In genomic region chr9:121901616-121902015, GRCh38 we compare ENCODE assay signal across 19 cellular contexts.
DNase-seq lines count a peak whose midpoint lies in the region; ATAC-seq and TF ChIP-seq lines count a peak whose summit lies in the region.
"Had no signal": no experiment of that assay in that cellular context is flagged by ENCODE, and none has a peak within 500 bp of the region (broad histone marks: within the 10 kb centered on the region; RNA-seq: fewer than 3 reads in every experiment).

No MANE protein-coding gene starts in this region.

- WGBS in IMR-90 (ENCODE audit: extremely low coverage in 2 of 2, insufficient read length in 1 of 2), 2 experiments = no CpG with 5 or more reads among the region's 3 CpGs
- WGBS in aorta, 2 donors = 98 to 99% methylated on average over 3 of the region's 3 CpGs

- no peak overlapping the region for H3K56ac ChIP-seq in IMR-90 (ENCODE audit: extremely low read depth, insufficient read depth, low read length)

- DNase-seq in AG10803 (ENCODE audit: low read depth) = peak; percentile 55
- peak; percentile 49 for DNase-seq in IMR-90
- no peak for DNase-seq in brain microvascular endothelial cell
- peak; percentile 26 for DNase-seq in iris pigment epithelial cell (ENCODE audit: low read depth)
- DNase-seq in NCI-H2171 treated with DMSO at 0.1 percent for 48 hours (lab: John Stamatoyannopoulos, UW) = no peak
- no peak for DNase-seq in aorta
- DNase-seq in H7 = no peak
- DNase-seq in NCI-H524 (lab: John Stamatoyannopoulos, UW) = no peak
- DNase-seq: 8988T; CD4-positive, alpha-beta memory T cell; H9; MG63; NCI-H1105; NCI-H1694; NCI-H226; NCI-H526 treated with DMSO at 0.1 percent for 48 hours; RPMI8226; SIG-M5 had no signal

- H4K8ac ChIP-seq in IMR-90 (ENCODE audit: low read depth in 2 of 2, low read length in 2 of 2) = peak overlapping the region; percentile 12 to 69; a peak in 3 of 4 replicates

- H3K18ac ChIP-seq in IMR-90 (ENCODE audit: low read depth, low read length) = peak overlapping the region; percentile 99

- H3K9me1 ChIP-seq in IMR-90 (ENCODE audit: insufficient read depth, low read length) = peaks cover 9% of the 10 kb centered on the region

- peak overlapping the region; percentile 71; the same call in 1 of the 2 replicates for H3K23ac ChIP-seq in IMR-90 (ENCODE audit: low read depth, low read length)

- CTCF ChIA-PET in IMR-90 (lab: Yijun Ruan, JAX) = no interaction called here

- no peaks in the 10 kb centered on the region for H3K9me3 ChIP-seq in IMR-90 (ENCODE audit: control insufficient read depth, insufficient read depth, low read length)
- no peaks in the 10 kb centered on the region for H3K9me3 ChIP-seq in aorta (ENCODE audit: control insufficient read depth, low read length)

- H2BK5ac ChIP-seq in IMR-90 (ENCODE audit: low read depth, low read length, poor library complexity, severe bottlenecking) = peak overlapping the region; percentile 28

- H3K14ac ChIP-seq in IMR-90 (replicated peaks; ENCODE audit: low read depth, low read length) = peak overlapping the region; percentile 95

- in situ Hi-C loops in IMR-90 (cut with MboI; ENCODE audit: low sequenced_read_pairs) = no loop called here
- in situ Hi-C loops in brain microvascular endothelial cell (cut with HindIII; ENCODE audit: low pct_ligation_motif_present, low sequenced_read_pairs) = no loop called here

- TF ChIP-seq CTCF in AG10803 (conservative IDR thresholded peaks at IDR 0.05; ENCODE audit: low read length) = no peak
- no peak for TF ChIP-seq CTCF in IMR-90 (conservative IDR thresholded peaks at IDR 0.05; ENCODE audit: low read depth, low read length)
- TF ChIP-seq CTCF in brain microvascular endothelial cell (IDR thresholded peaks at IDR 0.05; ENCODE audit: low read depth, low read length, missing control alignments) = no peak

- BruUV-seq in IMR-90 (replicated peaks; lab: Mats Ljungman, UMichigan) = no TSS peak

- peak overlapping the region; percentile 13; the same call in 1 of the 2 replicates for H3K9ac ChIP-seq in IMR-90 (ENCODE audit: low read depth, low read length)

- peak overlapping the region; percentile 90 for H2BK120ac ChIP-seq in IMR-90 (ENCODE audit: low read depth, low read length)

- intact Hi-C loops in IMR-90 (cut with micrococcal nuclease) (loop anchor here (5.0 kb wide), 1 partner anchor 91 kb away; no protein-coding TSS in a partner anchor), aorta (cut with DNase I) (no loop called here)

- peak overlapping the region; percentile 97 for H4K5ac ChIP-seq in IMR-90 (ENCODE audit: low read depth, low read length)

- no peak for ATAC-seq in IMR-90 (ENCODE audit: low read depth)
- ATAC-seq in aorta (ENCODE audit: low FRiP score) = no peak
- ATAC-seq: HepG2 had no signal

- H3K4ac ChIP-seq in IMR-90 (ENCODE audit: low read depth, low read length) = peak overlapping the region; percentile 76

- no peak overlapping the region for H2AFZ ChIP-seq in IMR-90 (replicated peaks; ENCODE audit: low read length, poor library complexity)

- peak overlapping the region; percentile 31 for H4K91ac ChIP-seq in IMR-90 (ENCODE audit: insufficient read depth, low read depth, low read length)

- H2BK20ac ChIP-seq in IMR-90 (ENCODE audit: low read depth, low read length) = peak overlapping the region; percentile 94; the same call in 1 of the 2 replicates

- peak overlapping the region; percentile 93; the same call in 1 of the 2 replicates for H2AK5ac ChIP-seq in IMR-90 (ENCODE audit: low read depth, low read length)

- POLR2A ChIA-PET in IMR-90 (lab: Charles Lee; ENCODE audit: unreplicated experiment) = no interaction called here

- H2AK9ac ChIP-seq in IMR-90 (replicated peaks; ENCODE audit: low read depth, low read length, poor library complexity) = peak overlapping the region; percentile 31

- H3K36me3 ChIP-seq in IMR-90 (ENCODE audit: control insufficient read depth, insufficient read depth, low read length) (no peaks in the 10 kb centered on the region), brain microvascular endothelial cell (replicated peaks) (no peaks in the 10 kb centered on the region), aorta (ENCODE audit: control insufficient read depth in 1 of 2, insufficient read depth in 2 of 2, low read length in 1 of 2) (no peaks in the 10 kb centered on the region), H7 (replicated peaks; ENCODE audit: control insufficient read depth, insufficient read depth, low read length) (no peaks in the 10 kb centered on the region)
- H3K36me3 ChIP-seq: MG63 had no signal

- H3K27me3 ChIP-seq in IMR-90 (ENCODE audit: control insufficient read depth, insufficient read depth, low read length) = no peaks in the 10 kb centered on the region
- H3K27me3 ChIP-seq in brain microvascular endothelial cell (replicated peaks) = no peaks in the 10 kb centered on the region
- no peaks in the 10 kb centered on the region for H3K27me3 ChIP-seq in aorta (ENCODE audit: control insufficient read depth in 1 of 2, insufficient read depth in 2 of 2, low read length in 1 of 2)
- H3K27me3 ChIP-seq in H7 (ENCODE audit: control insufficient read depth, insufficient read depth, low read length) = no peaks in the 10 kb centered on the region
- H3K27me3 ChIP-seq: MG63 had no signal

- no peak for TF ChIP-seq RAD21 in IMR-90 (IDR thresholded peaks at IDR 0.05; ENCODE audit: low read length)

- peak overlapping the region; percentile 94; the same call in 2 of the 3 replicates for H2BK15ac ChIP-seq in IMR-90 (ENCODE audit: low read depth, low read length)

- peaks cover 0 to 3% of the 10 kb centered on the region in 2 experiments; a peak in 1 of 4 replicates for H3K79me1 ChIP-seq in IMR-90 (ENCODE audit: low read depth in 1 of 2, low read length in 2 of 2)

- H3K4me3 ChIP-seq in AG10803 (ENCODE audit: low read length) (no peak overlapping the region), IMR-90 (ENCODE audit: insufficient read depth, low read depth, low read length) (no peak overlapping the region), brain microvascular endothelial cell (ENCODE audit: low read depth, low read length) (no peak overlapping the region), aorta (ENCODE audit: low read length in 2 of 2) (no peak overlapping the region), H7 (ENCODE audit: insufficient read depth, low read depth, low read length) (no peak overlapping the region)
- H3K4me3 ChIP-seq: MG63 had no signal

- peak overlapping the region; percentile 40; the same call in 1 of the 2 replicates for H3K4me2 ChIP-seq in IMR-90 (ENCODE audit: low read depth, low read length)

- peak overlapping the region; percentile 82; the same call in 1 of the 2 replicates for H3K27ac ChIP-seq in IMR-90 (ENCODE audit: insufficient read depth, low read length)
- peak overlapping the region; percentile 92 for H3K27ac ChIP-seq in brain microvascular endothelial cell
- H3K27ac ChIP-seq in aorta (ENCODE audit: low read depth in 1 of 2, low read length in 2 of 2) = no peak overlapping the region

- dilution Hi-C loops in IMR-90 (cut with HindIII; ENCODE audit: low sequenced_read_pairs, unreplicated experiment) = no loop called here

- H3K4me1 ChIP-seq in IMR-90 (ENCODE audit: control insufficient read depth, insufficient read depth, low read length) (peaks cover 14% of the 10 kb centered on the region), aorta (ENCODE audit: control insufficient read depth in 1 of 2, insufficient read depth in 2 of 2, low read length in 2 of 2) (peaks cover 0 to 3% of the 10 kb centered on the region in 2 donors)

- TF ChIP-seq POLR2A in IMR-90 (IDR thresholded peaks at IDR 0.05; ENCODE audit: low read depth, low read length) = no peak

- H4K20me1 ChIP-seq in IMR-90 (ENCODE audit: insufficient read depth, low read length) = peaks cover 2% of the 10 kb centered on the region; the same call in 1 of the 2 replicates

TF ChIP-seq in IMR-90, 13 proteins besides CTCF, POLR2A, EP300 and RAD21:
- no peak for TF ChIP-seq MXI1 (IDR thresholded peaks at IDR 0.05; ENCODE audit: borderline replicate concordance, low read depth, low read length)
- TF ChIP-seq FOS (IDR thresholded peaks at IDR 0.05; ENCODE audit: low read depth, low read length) = no peak
- no peak for TF ChIP-seq CEBPB (IDR thresholded peaks at IDR 0.05; ENCODE audit: low read depth, low read length)
- no peak for TF ChIP-seq MAFK (IDR thresholded peaks at IDR 0.05; ENCODE audit: low read depth, low read length)
- TF ChIP-seq CHD1 (IDR thresholded peaks at IDR 0.05; ENCODE audit: low read depth, low read length) = no peak
- no peak for TF ChIP-seq RFX5 (IDR thresholded peaks at IDR 0.05; ENCODE audit: low read depth, low read length)
- TF ChIP-seq USF2 (IDR thresholded peaks at IDR 0.05; ENCODE audit: low read depth, low read length) = no peak
- no peak for TF ChIP-seq NFE2L2 (IDR thresholded peaks at IDR 0.05; ENCODE audit: low read depth, low read length)
- TF ChIP-seq MAZ (IDR thresholded peaks at IDR 0.05; ENCODE audit: borderline replicate concordance, low read depth, low read length) = no peak
- TF ChIP-seq RCOR1 (IDR thresholded peaks at IDR 0.05; ENCODE audit: insufficient replicate concordance, low read length) = no peak
- no peak for TF ChIP-seq BHLHE40 (IDR thresholded peaks at IDR 0.05; ENCODE audit: low read depth, low read length)
- TF ChIP-seq ELK1 (IDR thresholded peaks at IDR 0.05; ENCODE audit: borderline replicate concordance, low read depth, low read length) = no peak
- TF ChIP-seq SMC3 (IDR thresholded peaks at IDR 0.05; ENCODE audit: low read depth, low read length) = no peak

Comparison
In these comparisons a context has a peak if more than half of its experiments do, and no peak if none do; other contexts are left out.
1. DNase-seq: peak in AG10803 (single experiment), IMR-90 (single experiment) and iris pigment epithelial cell (single experiment); none in brain microvascular endothelial cell (single experiment), NCI-H2171 treated with DMSO at 0.1 percent for 48 hours (single experiment), aorta (0 of 2), H7 (single experiment) and NCI-H524 (0 of 2).
2. H3K27ac ChIP-seq: peak in IMR-90 (single experiment) and brain microvascular endothelial cell (single experiment); none in aorta (0 of 2).